8 cellular contexts compared by ENCODE assay signal in the genomic region with DNA sequence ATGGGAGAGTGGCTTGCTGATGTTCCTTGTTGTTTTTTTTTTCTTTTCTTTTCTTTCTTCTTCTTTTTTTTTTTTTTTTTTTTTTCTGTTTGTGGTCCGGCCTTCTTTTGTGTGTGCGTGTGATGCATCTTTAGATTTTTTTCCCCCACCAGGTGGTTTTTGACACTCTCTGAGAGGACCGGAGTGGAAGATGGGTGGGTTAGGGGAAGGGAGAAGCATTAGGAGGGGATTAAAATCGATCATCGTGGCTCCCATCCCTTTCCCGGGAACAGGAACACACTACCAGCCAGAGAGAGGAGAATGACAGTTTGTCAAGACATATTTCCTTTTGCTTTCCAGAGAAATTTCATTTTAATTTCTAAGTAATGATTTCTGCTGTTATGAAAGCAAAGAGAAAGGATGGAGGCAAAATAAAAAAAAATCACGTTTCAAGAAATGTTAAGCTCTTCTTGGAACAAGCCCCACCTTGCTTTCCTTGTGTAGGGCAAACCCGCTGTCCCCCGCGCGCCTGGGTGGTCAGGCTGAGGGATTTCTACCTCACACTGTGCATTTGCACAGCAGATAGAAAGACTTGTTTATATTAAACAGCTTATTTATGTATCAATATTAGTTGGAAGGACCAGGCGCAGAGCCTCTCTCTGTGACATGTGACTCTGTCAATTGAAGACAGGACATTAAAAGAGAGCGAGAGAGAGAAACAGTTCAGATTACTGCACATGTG. TPM values are rescaled to one million over a fixed set of nuclear protein-coding genes. Genes with fewer than 3 reads are reported as not detected.
DNase-seq lines count a peak whose midpoint lies in the region; ATAC-seq and TF ChIP-seq lines count a peak whose summit lies in the region.

No MANE protein-coding gene starts in this region.

- H3K9ac ChIP-seq in mucosa of stomach (ENCODE audit: low read length) = peak overlapping the region; percentile 37

- no peak for ATAC-seq in heart right ventricle
- no peak for ATAC-seq in Right ventricle myocardium superior (ENCODE audit: poor library complexity)
- no peak for ATAC-seq in HG03354 (IDR thresholded peaks at IDR 0.05; ENCODE audit: poor library complexity, severe bottlenecking, unreplicated experiment)
- ATAC-seq in GM21447 (IDR thresholded peaks at IDR 0.05; ENCODE audit: unreplicated experiment) = no peak

- no peak for DNase-seq in heart right ventricle
- no peak for DNase-seq in Right ventricle myocardium superior
- no peak for DNase-seq in transverse colon
- no peak for DNase-seq in COLO829 (ENCODE audit: low spot score)

- TF ChIP-seq CTCF in heart right ventricle (IDR thresholded peaks at IDR 0.05) = no peak
- no peak for TF ChIP-seq CTCF in transverse colon (IDR thresholded peaks at IDR 0.05)

- H3K4me3 ChIP-seq in heart right ventricle (peak overlapping the region; percentile 42 to 66 (median 60)), mucosa of stomach (ENCODE audit: low read length) (no peak overlapping the region), transverse colon (peak overlapping the region in 3 of 4 donors; percentile 28 to 64 (median 33))

- peaks cover 0 to 25% (median 8%) of the 10 kb centered on the region in 9 donors for H3K4me1 ChIP-seq in heart right ventricle
- H3K4me1 ChIP-seq in mucosa of stomach (ENCODE audit: control insufficient read depth, insufficient read depth, low read length) = peaks cover 18% of the 10 kb centered on the region
- H3K4me1 ChIP-seq in transverse colon = peaks cover 0 to 9% (median 7%) of the 10 kb centered on the region in 4 donors

- H3K9me3 ChIP-seq in heart right ventricle (no peaks in the 10 kb centered on the region), mucosa of stomach (ENCODE audit: control insufficient read depth, low read length) (no peaks in the 10 kb centered on the region), transverse colon (no peaks in the 10 kb centered on the region)

- no peak for TF ChIP-seq POLR2A in transverse colon (IDR thresholded peaks at IDR 0.05)

- 28 to 33% methylated on average over 13 of the region's 13 CpGs for WGBS in heart right ventricle, 2 donors
- WGBS in transverse colon (ENCODE audit: low coverage in 1 of 2), 2 donors = 18 to 58% methylated on average over 5 to 13 of the region's 13 CpGs

- in situ Hi-C loops in transverse colon (cut with MboI; ENCODE audit: low pct_ligation_motif_present in 1 of 4, low pct_unique_long_range_greater_than_20kb in 1 of 4, low sequenced_read_pairs in 3 of 4) = no loop called here

- intact Hi-C loops in heart right ventricle (cut with DNase I) = loop anchor here in 7 of 10 donors (2.0 to 10.0 kb wide), 7 partner anchors 19 to 191 kb away; a partner anchor contains a TSS
- intact Hi-C loops in Right ventricle myocardium superior (cut with DNase I) = loop anchor here (5.0 to 10.0 kb wide), 2 partner anchors 154 to 191 kb away; a partner anchor contains a TSS
- intact Hi-C loops in transverse colon (cut with DNase I; ENCODE audit: low total_unique reads) = no loop called here

- no peak for TF ChIP-seq EP300 in transverse colon (IDR thresholded peaks at IDR 0.05; ENCODE audit: low read depth)

- H3K36me3 ChIP-seq in heart right ventricle = no peaks in the 10 kb centered on the region
- no peaks in the 10 kb centered on the region for H3K36me3 ChIP-seq in mucosa of stomach (ENCODE audit: control insufficient read depth, insufficient read depth, low read length)
- H3K36me3 ChIP-seq in transverse colon = no peaks in the 10 kb centered on the region

- H3K27me3 ChIP-seq in heart right ventricle (peaks cover 0 to 89% (median 10%) of the 10 kb centered on the region in 7 donors), mucosa of stomach (ENCODE audit: control insufficient read depth, insufficient read depth, low read length) (peaks cover 39% of the 10 kb centered on the region), transverse colon (peaks cover 86% of the 10 kb centered on the region)

- peak overlapping the region in 9 of 10 donors; percentile 74 to 91 (median 87) for H3K27ac ChIP-seq in heart right ventricle
- H3K27ac ChIP-seq in angular gyrus (ENCODE audit: low read depth, low read length) = peak overlapping the region; percentile 76
- peak overlapping the region; percentile 40 to 87 (median 54) for H3K27ac ChIP-seq in transverse colon

RNA-seq across cellular contexts. Expression of a gene that starts 2.2 kb away (rescaled TPM):
- total RNA-seq in heart right ventricle = 10 to 100 TPM; 24.4 to 98.7 (median 40.6) TPM
- polyA plus RNA-seq in heart right ventricle = 10 to 100 TPM in 1 of 2 donors, 1 to 10 TPM in 1; 4.7 to 28.5 TPM
- 63.0 TPM for total RNA-seq in Right ventricle myocardium superior
- total RNA-seq in transverse colon = 1 to 10 TPM in 3 of 4 donors, not detected in 1; 1.2 to 1.9 (median 1.4) TPM

Comparison
In these comparisons a context has a peak if more than half of its experiments do, and no peak if none do; other contexts are left out.
1. RNA of a gene that starts 2.2 kb away (total RNA-seq): 63.0 TPM in Right ventricle myocardium superior (single experiment) and 24.4 to 98.7 TPM in heart right ventricle; 1.2 to 1.9 TPM in transverse colon; every median in the first group is over 4 times any median in the second.
2. Peak in every context shown above with its lines, with median percentiles within 50 percentile points of each other: H3K27ac ChIP-seq.